Comparison of ENCODE assay signal across 18 cellular contexts in the genomic region with DNA sequence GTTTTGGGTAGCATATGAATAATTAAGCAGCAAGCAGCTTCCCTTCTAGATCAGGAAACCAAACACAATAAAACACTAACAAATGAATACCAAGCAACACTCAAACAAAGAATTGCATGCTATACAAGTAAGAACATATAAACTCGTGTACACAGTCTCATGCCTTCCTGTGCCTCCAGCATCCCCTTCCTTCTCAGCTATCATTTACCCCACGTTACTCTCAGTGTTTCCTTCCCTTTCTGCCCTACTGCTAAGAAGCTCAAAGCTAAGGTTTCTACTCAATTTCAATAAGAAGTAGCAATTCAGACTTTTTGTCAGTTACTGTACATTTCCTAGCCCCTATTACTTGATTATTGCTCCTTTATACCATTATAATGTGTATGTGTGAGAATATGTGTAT.
DNase-seq lines count a peak whose midpoint lies in the region; ATAC-seq and TF ChIP-seq lines count a peak whose summit lies in the region.
"Had no signal": no experiment of that assay in that cellular context is flagged by ENCODE, and none has a peak within 500 bp of the region (broad histone marks: within the 10 kb centered on the region; RNA-seq: fewer than 3 reads in every experiment).

No MANE protein-coding gene starts in this region.

- H3K9me3 Mint-ChIP-seq in activated T-cell treated with anti-CD3 and anti-CD28 coated beads, Interleukin-2, amount 50 U/mL, for 24 hours, result no peaks in the 10 kb centered on the region
- no peaks in the 10 kb centered on the region for H3K9me3 Mint-ChIP-seq in T-helper 2 cell treated with Interferon-gamma antibody and Interleukin-4, amounts not matched to agents 5 μg/mL and 100 μg/mL, for 36 hours
- H3K9me3 Mint-ChIP-seq in stimulated activated memory B cell treated with anti-CD40 and anti-IgM and Interleukin-4, amounts not matched to agents 10 μg/mL and 1 μg/mL and 100 μg/mL, for 72 hours, result no peaks in the 10 kb centered on the region

- intact Hi-C loops in dorsolateral prefrontal cortex (cut with DNase I), result no loop called here

- no peaks in the 10 kb centered on the region for H3K27me3 ChIP-seq in dorsolateral prefrontal cortex
- H3K27me3 ChIP-seq in trophoblast cell (ENCODE audit: insufficient read depth, low read length), result no peaks in the 10 kb centered on the region
- H3K27me3 ChIP-seq: MG63 had no signal

- H3K4me1 ChIP-seq in trophoblast cell (ENCODE audit: control insufficient read depth in 1 of 2, insufficient read depth in 2 of 2, low read length in 2 of 2), result no peaks in the 10 kb centered on the region
- H3K4me1 ChIP-seq: Caco-2 had no signal

- no peaks in the 10 kb centered on the region for H3K9me3 ChIP-seq in trophoblast cell (ENCODE audit: insufficient read depth, low read depth, low read length)
- H3K9me3 ChIP-seq: Caco-2, MG63 had no signal

- no peak overlapping the region for H2BK120ac ChIP-seq in trophoblast cell (ENCODE audit: insufficient read depth, low read length, poor library complexity)

- no peak overlapping the region for H2BK12ac ChIP-seq in trophoblast cell (ENCODE audit: low read length)

- no peak overlapping the region for H4K8ac ChIP-seq in trophoblast cell (ENCODE audit: low read depth, low read length)

- no peak overlapping the region for H3K18ac ChIP-seq in trophoblast cell (ENCODE audit: low read length)

- peaks cover 82% of the 10 kb centered on the region for H3K4me1 Mint-ChIP-seq in activated T-cell treated with anti-CD3 and anti-CD28 coated beads, Interleukin-2, amount 50 U/mL, for 24 hours (ENCODE audit: low read depth)
- H3K4me1 Mint-ChIP-seq in T-helper 2 cell treated with Interferon-gamma antibody and Interleukin-4, amounts not matched to agents 5 μg/mL and 100 μg/mL, for 36 hours (ENCODE audit: low read depth), result peaks cover 46% of the 10 kb centered on the region
- H3K4me1 Mint-ChIP-seq in stimulated activated memory B cell treated with anti-CD40 and anti-IgM and Interleukin-4, amounts not matched to agents 10 μg/mL and 1 μg/mL and 100 μg/mL, for 72 hours, result peaks cover 29% of the 10 kb centered on the region

- H2AK5ac ChIP-seq in trophoblast cell (ENCODE audit: low read length), result no peak overlapping the region

- H4K91ac ChIP-seq in trophoblast cell (ENCODE audit: low read depth, low read length), result no peak overlapping the region

- no peak overlapping the region for H3K4me2 ChIP-seq in trophoblast cell (ENCODE audit: low read length)

- no peak for TF ChIP-seq CTCF in dorsolateral prefrontal cortex (IDR thresholded peaks at IDR 0.05 in 54 of 56, conservative IDR thresholded peaks at IDR 0.05 in 2 of 56; ENCODE audit: low read depth in 1 of 56, partially characterized antibody in 56 of 56)

- no peaks in the 10 kb centered on the region for H3K27me3 Mint-ChIP-seq in activated T-cell treated with anti-CD3 and anti-CD28 coated beads, Interleukin-2, amount 50 U/mL, for 24 hours
- no peaks in the 10 kb centered on the region for H3K27me3 Mint-ChIP-seq in T-helper 2 cell treated with Interferon-gamma antibody and Interleukin-4, amounts not matched to agents 5 μg/mL and 100 μg/mL, for 36 hours (ENCODE audit: low read depth)
- no peaks in the 10 kb centered on the region for H3K27me3 Mint-ChIP-seq in stimulated activated memory B cell treated with anti-CD40 and anti-IgM and Interleukin-4, amounts not matched to agents 10 μg/mL and 1 μg/mL and 100 μg/mL, for 72 hours

- H3K14ac ChIP-seq in trophoblast cell (ENCODE audit: low read length), result no peak overlapping the region

- H3K4me3 ChIP-seq in dorsolateral prefrontal cortex, result no peak overlapping the region
- H3K4me3 ChIP-seq in trophoblast cell (ENCODE audit: low read depth, low read length), result no peak overlapping the region
- H3K4me3 ChIP-seq: MG63, SK-N-MC had no signal

- H2BK5ac ChIP-seq in trophoblast cell (ENCODE audit: low read depth, low read length, poor library complexity), result no peak overlapping the region

- H3K23ac ChIP-seq in trophoblast cell (ENCODE audit: low read length), result no peak overlapping the region

- no peaks in the 10 kb centered on the region for H3K79me2 ChIP-seq in trophoblast cell (ENCODE audit: control insufficient read depth, insufficient read depth, low read length, poor library complexity)

- H3K79me1 ChIP-seq in trophoblast cell (ENCODE audit: low read length), result no peaks in the 10 kb centered on the region

- H3K27ac Mint-ChIP-seq in activated T-cell treated with anti-CD3 and anti-CD28 coated beads, Interleukin-2, amount 50 U/mL, for 24 hours, result peak overlapping the region; percentile 95
- peak overlapping the region; percentile 96 for H3K27ac Mint-ChIP-seq in T-helper 2 cell treated with Interferon-gamma antibody and Interleukin-4, amounts not matched to agents 5 μg/mL and 100 μg/mL, for 36 hours
- H3K27ac Mint-ChIP-seq in stimulated activated memory B cell treated with anti-CD40 and anti-IgM and Interleukin-4, amounts not matched to agents 10 μg/mL and 1 μg/mL and 100 μg/mL, for 72 hours, result peak overlapping the region; percentile 80

- H3K36me3 ChIP-seq in trophoblast cell (ENCODE audit: control insufficient read depth in 1 of 2, insufficient read depth in 2 of 2, low read length in 2 of 2), result peaks cover 14 to 20% of the 10 kb centered on the region in 2 experiments

- no peak overlapping the region for H3K9ac ChIP-seq in trophoblast cell (ENCODE audit: low read length)

- H3K27ac ChIP-seq in dorsolateral prefrontal cortex (peak overlapping the region in 31 of 59 donors; percentile 1 to 95 (median 29)), trophoblast cell (ENCODE audit: low read depth, low read length) (no peak overlapping the region)
- H3K27ac ChIP-seq: SK-N-MC had no signal

- H2AFZ ChIP-seq in trophoblast cell (ENCODE audit: insufficient read depth, low read length, poor library complexity), result no peak overlapping the region

- H3K4ac ChIP-seq in trophoblast cell (ENCODE audit: low read depth, low read length), result no peak overlapping the region

- DNase-seq in activated T-cell treated with anti-CD3 and anti-CD28 coated beads, Interleukin-2, amount 50 U/mL, for 24 hours, result no peak
- no peak for DNase-seq in activated T-cell treated with anti-CD3 and anti-CD28 coated beads for 4 hours
- no peak for DNase-seq in T-helper 2 cell treated with Interferon-gamma antibody and Interleukin-4, amounts not matched to agents 5 μg/mL and 100 μg/mL, for 36 hours (ENCODE audit: low spot score)
- no peak for DNase-seq in dorsolateral prefrontal cortex
- no peak for DNase-seq in trophoblast cell
- DNase-seq in activated gamma-delta T cell treated with Interleukin-2 at 50 U/mL for 16 hours, result no peak
- no peak for DNase-seq in NOMO-1 treated with dmso at 0.1 percent for 144 hours (lab: John Stamatoyannopoulos, UW; ENCODE audit: unreplicated experiment)
- DNase-seq: Caco-2, GF-D8, H7, hypothalamus, MG63, midbrain, NCI-H1930, NCI-H526, OCI-M1 had no signal

- WGBS in trophoblast cell (ENCODE audit: extremely low coverage, insufficient coverage, insufficient read length), result no CpG with 5 or more reads among the region's 2 CpGs

- peaks cover 88% of the 10 kb centered on the region for H3K36me3 Mint-ChIP-seq in activated T-cell treated with anti-CD3 and anti-CD28 coated beads, Interleukin-2, amount 50 U/mL, for 24 hours (ENCODE audit: low read depth)
- peaks cover 64% of the 10 kb centered on the region for H3K36me3 Mint-ChIP-seq in T-helper 2 cell treated with Interferon-gamma antibody and Interleukin-4, amounts not matched to agents 5 μg/mL and 100 μg/mL, for 36 hours (ENCODE audit: low read depth)
- H3K36me3 Mint-ChIP-seq in stimulated activated memory B cell treated with anti-CD40 and anti-IgM and Interleukin-4, amounts not matched to agents 10 μg/mL and 1 μg/mL and 100 μg/mL, for 72 hours, result peaks cover 52% of the 10 kb centered on the region

- peak overlapping the region; percentile 77 for H3K4me3 Mint-ChIP-seq in activated T-cell treated with anti-CD3 and anti-CD28 coated beads, Interleukin-2, amount 50 U/mL, for 24 hours
- H3K4me3 Mint-ChIP-seq in T-helper 2 cell treated with Interferon-gamma antibody and Interleukin-4, amounts not matched to agents 5 μg/mL and 100 μg/mL, for 36 hours, result peak overlapping the region; percentile 79
- H3K4me3 Mint-ChIP-seq in stimulated activated memory B cell treated with anti-CD40 and anti-IgM and Interleukin-4, amounts not matched to agents 10 μg/mL and 1 μg/mL and 100 μg/mL, for 72 hours, result no peak overlapping the region

- H4K12ac ChIP-seq in trophoblast cell (ENCODE audit: low read depth, low read length), result no peak overlapping the region

- ATAC-seq in stimulated activated memory B cell treated with anti-CD40 and anti-IgM and Interleukin-4, amounts not matched to agents 10 μg/mL and 1 μg/mL and 100 μg/mL, for 72 hours, result no peak
